ENCODE assay signal across 24 cellular contexts in the genomic region with DNA sequence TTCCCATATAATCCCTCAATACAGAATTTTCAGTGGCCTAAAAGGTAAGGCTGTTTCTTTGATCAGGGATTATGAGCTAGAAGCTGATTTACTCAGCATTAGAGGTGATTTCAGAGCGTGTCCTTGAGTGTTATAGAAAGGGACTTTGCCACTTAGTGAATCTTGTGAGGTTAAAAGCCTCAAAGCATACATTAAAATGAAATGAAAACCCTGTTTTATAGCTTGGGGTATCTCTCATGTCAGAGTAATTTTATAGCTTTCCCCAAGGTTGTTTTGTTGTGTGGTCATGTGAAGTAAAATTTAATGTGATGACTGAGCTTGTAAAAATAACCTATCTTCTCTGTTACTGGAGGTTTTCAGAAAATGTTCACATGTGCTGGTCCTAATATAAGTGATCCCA.
DNase-seq lines count a peak whose midpoint lies in the region; ATAC-seq and TF ChIP-seq lines count a peak whose summit lies in the region.
"Had no signal": no experiment of that assay in that cellular context is flagged by ENCODE, and none has a peak within 500 bp of the region (broad histone marks: within the 10 kb centered on the region; RNA-seq: fewer than 3 reads in every experiment).

No MANE protein-coding gene starts in this region.

- no peaks in the 10 kb centered on the region for H3K9me3 ChIP-seq in esophagus squamous epithelium
- H3K9me3 ChIP-seq: A549; BE2C; BLaER1 treated with 17β-estradiol and CSF1 and Interleukin-3, amounts not matched to agents 10 nM and 100 nM had no signal

- no peak for ATAC-seq in HG03095 (IDR thresholded peaks at IDR 0.05; ENCODE audit: unreplicated experiment)
- ATAC-seq: A549, GM12878 had no signal

- POLR2A ChIA-PET in HEK293T (lab: Yijun Ruan, JAX), result no interaction called here

- TF ChIP-seq CTCF in esophagus squamous epithelium (IDR thresholded peaks at IDR 0.05), result no peak

- TF ChIP-seq POLR2A in esophagus squamous epithelium (IDR thresholded peaks at IDR 0.05), result no peak

- no peaks in the 10 kb centered on the region for H3K4me1 ChIP-seq in esophagus squamous epithelium
- H3K4me1 ChIP-seq: A549; BE2C; BLaER1 treated with 17β-estradiol and CSF1 and Interleukin-3, amounts not matched to agents 10 nM and 100 nM had no signal

- CTCF ChIA-PET in HEK293T (lab: Yijun Ruan, JAX), result no interaction called here

- H3K27me3 ChIP-seq in esophagus squamous epithelium, result no peaks in the 10 kb centered on the region
- H3K27me3 ChIP-seq: BLaER1 treated with 17β-estradiol and CSF1 and Interleukin-3, amounts not matched to agents 10 nM and 100 nM had no signal

- 71 to 75% methylated on average over 1 of the region's 1 CpG for WGBS in esophagus squamous epithelium, 2 donors

- DNase-seq in EH (ENCODE audit: low read depth) (peak; percentile 9), HEK293T (ENCODE audit: extremely low spot score) (peak; percentile 21), NCI-H82 treated with DMSO at 0.1 percent for 48 hours (lab: John Stamatoyannopoulos, UW; ENCODE audit: unreplicated experiment) (peak; percentile 35), left kidney (ENCODE audit: low read depth, low spot score) (peak; percentile 74), esophagus squamous epithelium (lab: John Stamatoyannopoulos, UW) (no peak), COR-L47 (lab: John Stamatoyannopoulos, UW) (no peak), NCI-H774 (lab: John Stamatoyannopoulos, UW) (no peak)
- DNase-seq: 8988T; ACHN; AML-193; BE2C; Calu3; CD4-positive, alpha-beta T cell; CD8-positive, alpha-beta memory T cell; DMS53; DMS79 treated with DMSO at 0.1 percent for 48 hours; GM23248; H7; HCEC 1CT; HFFc6 had no signal

- H3K36me3 ChIP-seq in esophagus squamous epithelium, result no peaks in the 10 kb centered on the region
- H3K36me3 ChIP-seq: BE2C; BLaER1 treated with 17β-estradiol and CSF1 and Interleukin-3, amounts not matched to agents 10 nM and 100 nM had no signal

- intact Hi-C loops in esophagus squamous epithelium (cut with DNase I), result no loop called here

- H3K27ac ChIP-seq in esophagus squamous epithelium, result no peak overlapping the region
- H3K27ac ChIP-seq: A549; BLaER1 treated with 17β-estradiol and CSF1 and Interleukin-3, amounts not matched to agents 10 nM and 100 nM; GM23248 had no signal

- no peak overlapping the region for H3K4me3 ChIP-seq in esophagus squamous epithelium
- H3K4me3 ChIP-seq: A549; BLaER1 treated with 17β-estradiol and CSF1 and Interleukin-3, amounts not matched to agents 10 nM and 100 nM; GM12878; GM23248 had no signal

TF ChIP-seq in HEK293T, 16 proteins besides CTCF, POLR2A, EP300 and RAD21:
- TF ChIP-seq ARNT (IDR thresholded peaks at IDR 0.05) (peak; percentile 26; the same call in 1 of the 2 replicates), NFRKB (IDR thresholded peaks at IDR 0.05) (no peak), BHLHE40 (IDR thresholded peaks at IDR 0.05; ENCODE audit: borderline replicate concordance) (no peak), FOXA1 (IDR thresholded peaks at IDR 0.05) (no peak), ELF4 (IDR thresholded peaks at IDR 0.05) (no peak), SUZ12 (IDR thresholded peaks at IDR 0.05) (no peak), LEF1 (IDR thresholded peaks at IDR 0.05; ENCODE audit: borderline replicate concordance) (0 out of 2 replicates have a peak, but pooled peaks have one; percentile 30), CTBP1 (IDR thresholded peaks at IDR 0.05; ENCODE audit: borderline replicate concordance) (peak; percentile 66)
- TF ChIP-seq, protein P1, sequence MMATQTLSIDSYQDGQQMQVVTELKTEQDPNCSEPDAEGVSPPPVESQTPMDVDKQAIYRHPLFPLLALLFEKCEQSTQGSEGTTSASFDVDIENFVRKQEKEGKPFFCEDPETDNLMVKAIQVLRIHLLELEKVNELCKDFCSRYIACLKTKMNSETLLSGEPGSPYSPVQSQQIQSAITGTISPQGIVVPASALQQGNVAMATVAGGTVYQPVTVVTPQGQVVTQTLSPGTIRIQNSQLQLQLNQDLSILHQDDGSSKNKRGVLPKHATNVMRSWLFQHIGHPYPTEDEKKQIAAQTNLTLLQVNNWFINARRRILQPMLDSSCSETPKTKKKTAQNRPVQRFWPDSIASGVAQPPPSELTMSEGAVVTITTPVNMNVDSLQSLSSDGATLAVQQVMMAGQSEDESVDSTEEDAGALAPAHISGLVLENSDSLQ (IDR thresholded peaks at IDR 0.05), result peak; percentile 65

Comparison
In these comparisons a context has a peak if more than half of its experiments do, and no peak if none do; other contexts are left out.
1. DNase-seq: peak in EH (single experiment), HEK293T (single experiment), NCI-H82 treated with DMSO at 0.1 percent for 48 hours (single experiment) and left kidney (single experiment); none in esophagus squamous epithelium (single experiment), COR-L47 (single experiment) and NCI-H774 (single experiment).